8 cellular contexts compared by ENCODE assay signal in genomic region chr15:85044251-85044853, GRCh38.
A peak's percentile ranks its signal among the peaks of the same experiment; 100 is the strongest.
DNase-seq lines count a peak whose midpoint lies in the region; ATAC-seq, FAIRE-seq and TF ChIP-seq lines count a peak whose summit lies in the region.

No MANE protein-coding gene starts in this region.

- 46 to 48% (median 47%) methylated on average over 3 of the region's 3 CpGs for WGBS in ovary, 3 donors

- no peaks in the 10 kb centered on the region for H3K27me3 Mint-ChIP-seq in CD8-positive, alpha-beta T cell (ENCODE audit: low read depth)

- intact Hi-C loops in CD8-positive, alpha-beta T cell (cut with DNase I, micrococcal nuclease) = loop anchor here (1.0 to 5.0 kb wide), 6 partner anchors 62 to 456 kb away; no protein-coding TSS in a partner anchor
- intact Hi-C loops in ovary (cut with DNase I) = loop anchor here (2.0 to 10.0 kb wide), 3 partner anchors 70 to 90 kb away; no protein-coding TSS in a partner anchor

- no peak overlapping the region for H3K27ac Mint-ChIP-seq in CD8-positive, alpha-beta T cell

- peak; percentile 58 for ATAC-seq in CD8-positive, alpha-beta T cell

- H3K9me3 ChIP-seq in CD8-positive, alpha-beta T cell (ENCODE audit: low read length) = no peaks in the 10 kb centered on the region
- no peaks in the 10 kb centered on the region for H3K9me3 ChIP-seq in ovary

- no peak overlapping the region for H3K4me3 Mint-ChIP-seq in CD8-positive, alpha-beta T cell

- H3K4me1 Mint-ChIP-seq in CD8-positive, alpha-beta T cell (ENCODE audit: low read depth) = peaks cover 26% of the 10 kb centered on the region

- H3K4me1 ChIP-seq in CD8-positive, alpha-beta T cell (ENCODE audit: insufficient read depth, low read length) = peaks cover 18% of the 10 kb centered on the region
- no peaks in the 10 kb centered on the region for H3K4me1 ChIP-seq in ovary (ENCODE audit: insufficient read depth)

- H3K9me3 Mint-ChIP-seq in CD8-positive, alpha-beta T cell = no peaks in the 10 kb centered on the region

- H3K27me3 ChIP-seq in CD8-positive, alpha-beta T cell (ENCODE audit: insufficient read depth, low read length) = no peaks in the 10 kb centered on the region
- no peaks in the 10 kb centered on the region for H3K27me3 ChIP-seq in ovary

- no peak for TF ChIP-seq POLR2A in ovary (IDR thresholded peaks at IDR 0.05)

- no peak for TF ChIP-seq EP300 in ovary (IDR thresholded peaks at IDR 0.05)

- DNase-seq in CD8-positive, alpha-beta T cell = peak in 6 of 7 experiments; percentile 17 to 60 (median 46)
- DNase-seq in GM19239 (ENCODE audit: insufficient read length, low spot score) (no peak), NCI-H2227 treated with DMSO at 0.1 percent for 48 hours (lab: John Stamatoyannopoulos, UW) (peak; percentile 20), activated T-cell treated with anti-CD3 and anti-CD28 coated beads for 4 hours (peak; percentile 42), foreskin fibroblast (peak; percentile 51 to 68), ovary (peak; percentile 48 to 77 (median 57)), NCI-H510A treated with DMSO at 0.1 percent for 48 hours (lab: John Stamatoyannopoulos, UW) (no peak), GM19240 (ENCODE audit: insufficient read length, low spot score) (no peak)

- CTCF ChIA-PET in CD8-positive, alpha-beta T cell (lab: Charles Lee) = interaction anchor here (0.6 to 6.6 kb wide), 23 partner anchors 11 to 620 kb away, joined by 3 to 46 read pairs (median 3); partner anchors contain the start of gene PDE8A

- no peak overlapping the region for H3K4me3 ChIP-seq in CD8-positive, alpha-beta T cell (ENCODE audit: low read depth, low read length)
- no peak overlapping the region for H3K4me3 ChIP-seq in foreskin fibroblast (ENCODE audit: low read depth in 1 of 2, low read length in 2 of 2)
- no peak overlapping the region for H3K4me3 ChIP-seq in ovary

- H3K36me3 ChIP-seq in CD8-positive, alpha-beta T cell (ENCODE audit: insufficient read depth, low read length) = no peaks in the 10 kb centered on the region
- no peaks in the 10 kb centered on the region for H3K36me3 ChIP-seq in ovary

- peak; percentile 60 for TF ChIP-seq CTCF in CD8-positive, alpha-beta T cell (IDR thresholded peaks at IDR 0.05)
- TF ChIP-seq CTCF in foreskin fibroblast (IDR thresholded peaks at IDR 0.05; ENCODE audit: low read depth, low read length) = peak; percentile 71
- TF ChIP-seq CTCF in ovary (IDR thresholded peaks at IDR 0.05) = peak; percentile 26 to 62 (median 59)

- POLR2A ChIA-PET in CD8-positive, alpha-beta T cell (lab: Charles Lee) = interaction anchor here (0.8 to 1.5 kb wide), 3 partner anchors 56 to 452 kb away, joined by 3 to 5 read pairs (median 3); partner anchors contain the start of gene PDE8A

- peak; percentile 84 for FAIRE-seq in GM19239 (lab: Jason Lieb, UNC)

- H3K36me3 Mint-ChIP-seq in CD8-positive, alpha-beta T cell = no peaks in the 10 kb centered on the region

- no peak overlapping the region for H3K27ac ChIP-seq in CD8-positive, alpha-beta T cell (ENCODE audit: low read depth, low read length)
- no peak overlapping the region for H3K27ac ChIP-seq in ovary

Comparison
In these comparisons a context has a peak if more than half of its experiments do, and no peak if none do; other contexts are left out.
1. DNase-seq: peak in CD8-positive, alpha-beta T cell (6 of 7), NCI-H2227 treated with DMSO at 0.1 percent for 48 hours (single experiment), activated T-cell treated with anti-CD3 and anti-CD28 coated beads for 4 hours (single experiment), foreskin fibroblast (2 of 2) and ovary (5 of 5); none in GM19239 (single experiment), NCI-H510A treated with DMSO at 0.1 percent for 48 hours (single experiment) and GM19240 (single experiment).
2. Peak in every context shown above with its lines, with median percentiles within 50 percentile points of each other: CTCF ChIP-seq.